Comparison of ENCODE assay signal across 13 cellular contexts in the genomic region with DNA sequence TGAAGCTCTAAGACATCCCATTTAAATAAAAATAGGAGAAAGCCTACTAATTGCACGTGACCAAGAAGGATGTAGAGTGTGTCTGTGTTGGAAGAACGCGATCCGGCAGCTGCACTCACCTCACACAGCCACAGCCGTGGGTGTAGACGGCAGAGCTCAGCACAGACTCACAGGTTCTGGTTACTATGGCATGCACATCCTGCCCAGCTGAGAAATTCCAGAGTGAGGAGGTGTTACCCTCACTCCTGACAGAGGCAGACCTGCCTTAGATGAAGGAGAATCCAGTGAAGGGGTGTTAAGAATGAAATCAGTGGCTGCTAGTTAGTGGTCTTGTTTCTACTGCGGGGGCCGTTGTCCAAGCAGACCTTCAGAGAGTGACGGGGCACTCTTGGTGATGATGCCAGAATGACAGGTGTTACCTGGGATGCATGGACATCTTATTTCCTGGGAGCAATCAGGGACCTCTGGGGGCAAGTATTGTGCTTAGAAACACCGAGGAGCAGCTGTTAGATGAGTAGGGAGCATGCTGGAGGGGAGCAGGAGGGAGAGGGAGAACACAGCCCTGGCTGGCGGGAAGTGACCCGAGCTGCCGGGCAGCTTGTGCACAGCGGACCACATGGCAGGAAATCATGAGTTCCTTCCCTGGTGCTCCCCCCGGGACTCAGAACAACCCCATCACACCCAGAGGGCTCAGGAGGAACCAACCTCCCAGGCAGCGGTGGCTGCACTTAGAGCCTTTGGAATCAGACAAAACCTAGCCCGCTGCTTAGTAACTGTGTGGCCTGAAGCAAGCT. TPM values are rescaled to one million over a fixed set of nuclear protein-coding genes. Genes with fewer than 3 reads are reported as not detected.
A peak's percentile ranks its signal among the peaks of the same experiment; 100 is the strongest.
DNase-seq lines count a peak whose midpoint lies in the region; ATAC-seq and TF ChIP-seq lines count a peak whose summit lies in the region.
"Had no signal": no experiment of that assay in that cellular context is flagged by ENCODE, and none has a peak within 500 bp of the region (broad histone marks: within the 10 kb centered on the region; RNA-seq: fewer than 3 reads in every experiment).

No MANE protein-coding gene starts in this region.

- DNase-seq in EH (ENCODE audit: low read depth) = peak; percentile 23
- peak; percentile 64 for DNase-seq in RWPE1 (ENCODE audit: low spot score)
- peak; percentile 44 for DNase-seq in left ventricle myocardium inferior
- DNase-seq in osteoblast (ENCODE audit: insufficient read length, low spot score, missing footprints) = no peak
- no peak for DNase-seq in NCI-H1694 treated with DMSO at 0.1 percent for 48 hours (lab: John Stamatoyannopoulos, UW)
- DNase-seq in omental fat pad (ENCODE audit: low spot score) = no peak
- DNase-seq: activated naive CD4-positive, alpha-beta T cell treated with Interleukin-2 at 50 U/mL for 16 hours; NCI-H1930; T-helper 2 cell had no signal

- POLR2A ChIA-PET in RWPE1 (lab: Yijun Ruan, JAX; ENCODE audit: low non-redundant PET) = interaction anchor here (0.6 kb wide), 1 partner anchor 37 kb away, joined by 5 read pairs; no protein-coding TSS in a partner anchor

- H3K4me1 ChIP-seq in left ventricle myocardium inferior (peaks cover 58% of the 10 kb centered on the region), osteoblast (ENCODE audit: insufficient read depth, low read length) (peaks cover 41% of the 10 kb centered on the region)

- H3K4me3 ChIP-seq in left ventricle myocardium inferior (no peak overlapping the region), osteoblast (ENCODE audit: insufficient read depth, low read length) (no peak overlapping the region)
- H3K4me3 ChIP-seq: esophagus muscularis mucosa, pancreas had no signal

- no peaks in the 10 kb centered on the region for H3K36me3 ChIP-seq in left ventricle myocardium inferior
- H3K36me3 ChIP-seq in osteoblast (ENCODE audit: insufficient read depth, low read length) = no peaks in the 10 kb centered on the region
- H3K36me3 ChIP-seq: esophagus muscularis mucosa, pancreas had no signal

- H3K79me2 ChIP-seq in osteoblast (ENCODE audit: insufficient read depth, low read length) = no peaks in the 10 kb centered on the region

- ATAC-seq in GM19397 (IDR thresholded peaks at IDR 0.05; ENCODE audit: unreplicated experiment) (no peak), GM21526 (IDR thresholded peaks at IDR 0.05; ENCODE audit: low FRiP score, unreplicated experiment) (no peak), omental fat pad (ENCODE audit: low FRiP score) (no peak)

- CTCF ChIA-PET in RWPE1 (lab: Yijun Ruan, JAX) = interaction anchor here (0.8 to 1.1 kb wide), 3 partner anchors 15 to 53 kb away, joined by 3 read pairs; no protein-coding TSS in a partner anchor

- H3K9me3 ChIP-seq in left ventricle myocardium inferior (replicated peaks) = no peaks in the 10 kb centered on the region
- H3K9me3 ChIP-seq in osteoblast (ENCODE audit: low read depth, low read length) = no peaks in the 10 kb centered on the region
- H3K9me3 ChIP-seq: esophagus muscularis mucosa, pancreas had no signal

- peak overlapping the region; percentile 31 for H3K4me2 ChIP-seq in osteoblast (ENCODE audit: insufficient read depth, low read length)

- intact Hi-C loops in left ventricle myocardium inferior (cut with micrococcal nuclease) = no loop called here

- peak overlapping the region; percentile 99 for H3K27ac ChIP-seq in RWPE1
- peak overlapping the region; percentile 73 for H3K27ac ChIP-seq in left ventricle myocardium inferior (replicated peaks)
- H3K27ac ChIP-seq in osteoblast (ENCODE audit: low read depth, low read length) = peak overlapping the region; percentile 38
- H3K27ac ChIP-seq: esophagus muscularis mucosa had no signal

- H3K27me3 ChIP-seq in left ventricle myocardium inferior (ENCODE audit: low read depth) (peaks cover 12% of the 10 kb centered on the region), osteoblast (ENCODE audit: insufficient read depth, low read length) (no peaks in the 10 kb centered on the region)
- H3K27me3 ChIP-seq: pancreas had no signal

- H2AFZ ChIP-seq in osteoblast (ENCODE audit: low read length) = no peak overlapping the region

- no peak for TF ChIP-seq CTCF in RWPE1 (conservative IDR thresholded peaks at IDR 0.05; ENCODE audit: low read depth)
- no peak for TF ChIP-seq CTCF in left ventricle myocardium inferior (IDR thresholded peaks at IDR 0.05; ENCODE audit: borderline replicate concordance)
- no peak for TF ChIP-seq CTCF in osteoblast (IDR thresholded peaks at IDR 0.05; ENCODE audit: extremely low read depth, low read depth, low read length)
- TF ChIP-seq CTCF in omental fat pad (IDR thresholded peaks at IDR 0.05) = no peak

- no peaks in the 10 kb centered on the region for H4K20me1 ChIP-seq in osteoblast (ENCODE audit: insufficient read depth, low read length)

RNA-seq across cellular contexts. Expression of gene KCNJ5, which starts 12.3 kb away (rescaled TPM):
- total RNA-seq in left ventricle myocardium inferior (5.4 TPM), osteoblast (0.29 and 0.36 TPM in 2 replicates), omental fat pad (10 to 100 TPM in 1 of 4 donors, 1 to 10 TPM in 3; 1.5 to 12.1 (median 3.0) TPM)

RNA-seq across cellular contexts. Expression of gene KCNJ1, which starts 36.3 kb away (rescaled TPM):
- not detected for total RNA-seq in left ventricle myocardium inferior
- total RNA-seq in osteoblast = not detected in 2 replicates
- total RNA-seq in omental fat pad = under 1 TPM in 1 of 4 donors, not detected in 3; 0.96 TPM
- total RNA-seq: esophagus muscularis mucosa had no signal

RNA-seq across cellular contexts. Expression of gene TP53AIP1, which starts 39.2 kb away (rescaled TPM):
- total RNA-seq in left ventricle myocardium inferior (not detected), osteoblast (under 0.01 TPM in 1 of 2 replicates, not detected in the other), omental fat pad (under 1 TPM in 2 of 4 donors, not detected in 2; 0.24 to 0.37 TPM)

Comparison
In these comparisons a context has a peak if more than half of its experiments do, and no peak if none do; other contexts are left out.
1. DNase-seq: peak in EH (single experiment), RWPE1 (single experiment) and left ventricle myocardium inferior (single experiment); none in osteoblast (single experiment), NCI-H1694 treated with DMSO at 0.1 percent for 48 hours (single experiment) and omental fat pad (single experiment).
2. H3K27ac ChIP-seq: peak in every context shown above with its lines; median percentile 99 in RWPE1; 73 in left ventricle myocardium inferior; 38 in osteoblast.